ENCODE assay signal across 34 cellular contexts in genomic region chr15:26910715-26911114, GRCh38. TPM values are rescaled to one million over a fixed set of nuclear protein-coding genes. Genes with fewer than 3 reads are reported as not detected.
"Had no signal": no experiment of that assay in that cellular context is flagged by ENCODE, and none has a peak within 500 bp of the region (broad histone marks: within the 10 kb centered on the region; RNA-seq: fewer than 3 reads in every experiment).

No MANE protein-coding gene starts in this region.

- H3K36me3 ChIP-seq: brain microvascular endothelial cell, gastrocnemius medialis, WERI-Rb-1 had no signal

- ATAC-seq: activated CD4-positive, CD25-positive, alpha-beta regulatory T cell treated with anti-CD3 and anti-CD28 coated beads, Interleukin-2, amount 50 U/mL, for 24 hours; activated CD8-positive, alpha-beta T cell treated with anti-CD3 and anti-CD28 coated beads for 36 hours; activated T-cell treated with anti-CD3 and anti-CD28 coated beads, Interleukin-2, amount 50 U/mL, for 4 hours; activated T-helper 17 cell treated with anti-CD3 and anti-CD28 coated beads, Interleukin-2, amount 50 U/mL, for 72 hours; esophagus mucosa; gastrocnemius medialis; T-helper 17 cell had no signal

- H3K4me3 Mint-ChIP-seq: activated B cell treated with CpG ODN at 0.5 μM for 24 hours; activated CD8-positive, alpha-beta T cell treated with anti-CD3 and anti-CD28 coated beads for 36 hours; activated naive CD8-positive, alpha-beta T cell; activated T-cell treated with anti-CD3 and anti-CD28 coated beads, Interleukin-2, amount 50 U/mL, for 4 hours; activated T-helper 17 cell treated with anti-CD3 and anti-CD28 coated beads, Interleukin-2, amount 50 U/mL, for 72 hours; central memory CD8-positive, alpha-beta T cell; dendritic cell treated with granulocyte-macrophage colony-stimulating factor and Interleukin-4, amounts not matched to agents 40 ng/mL and 50 ng/mL, for 4 days; endodermal cell; T-helper 17 cell; T-helper 2 cell treated with Interferon-gamma antibody and Interleukin-4, amounts not matched to agents 5 μg/mL and 100 μg/mL, for 36 hours had no signal

- H3K27ac Mint-ChIP-seq: activated B cell treated with CpG ODN at 0.5 μM for 24 hours; activated CD8-positive, alpha-beta T cell treated with anti-CD3 and anti-CD28 coated beads for 36 hours; activated naive CD8-positive, alpha-beta T cell; activated T-helper 17 cell treated with anti-CD3 and anti-CD28 coated beads, Interleukin-2, amount 50 U/mL, for 72 hours; dendritic cell treated with granulocyte-macrophage colony-stimulating factor and Interleukin-4, amounts not matched to agents 40 ng/mL and 50 ng/mL, for 4 days; endodermal cell; T-helper 17 cell; T-helper 2 cell treated with Interferon-gamma antibody and Interleukin-4, amounts not matched to agents 5 μg/mL and 100 μg/mL, for 36 hours had no signal

- H3K27me3 ChIP-seq: brain microvascular endothelial cell, dorsolateral prefrontal cortex, gastrocnemius medialis had no signal

- H3K27me3 Mint-ChIP-seq: activated B cell treated with CpG ODN at 0.5 μM for 24 hours; activated CD8-positive, alpha-beta T cell treated with anti-CD3 and anti-CD28 coated beads for 36 hours; activated T-helper 17 cell treated with anti-CD3 and anti-CD28 coated beads, Interleukin-2, amount 50 U/mL, for 72 hours; central memory CD8-positive, alpha-beta T cell; dendritic cell treated with granulocyte-macrophage colony-stimulating factor and Interleukin-4, amounts not matched to agents 40 ng/mL and 50 ng/mL, for 4 days; T-helper 17 cell had no signal

- DNase-seq: activated B cell treated with CpG ODN at 0.5 μM for 24 hours; activated CD4-positive, alpha-beta T cell treated with anti-CD3 and anti-CD28 coated beads for 48 hours; activated CD4-positive, alpha-beta T cell treated with anti-CD3 and anti-CD28 coated beads, Interleukin-2, amount 50 U/mL, for 1 hour; activated CD4-positive, alpha-beta T cell treated with anti-CD3 and anti-CD28 coated beads, Interleukin-2, amount 50 U/mL, for 48 hours; activated CD8-positive, alpha-beta memory T cell treated with anti-CD3 and anti-CD28 coated beads for 24 hours; activated CD8-positive, alpha-beta T cell treated with anti-CD3 and anti-CD28 coated beads for 36 hours; activated effector memory CD4-positive, alpha-beta T cell treated with Interleukin-2 at 50 U/mL for 16 hours; activated gamma-delta T cell treated with Interleukin-2 at 50 U/mL for 16 hours; activated naive CD4-positive, alpha-beta T cell treated with anti-CD3 and anti-CD28 coated beads, Interleukin-2, amount 50 U/mL, for 16 hours; activated naive CD4-positive, alpha-beta T cell treated with Interleukin-2 at 50 U/mL for 16 hours; activated T-cell treated with anti-CD3 and anti-CD28 coated beads, Interleukin-2, amount 50 U/mL, for 4 hours; amniotic stem cell; anterior cingulate cortex; brain microvascular endothelial cell; dorsolateral prefrontal cortex; effector memory CD4-positive, alpha-beta T cell; endodermal cell; foreskin fibroblast; gastrocnemius medialis; glutamatergic neuron; T-helper 1 cell; T-helper 17 cell; T1000; WERI-Rb-1 had no signal

- H3K9me3 ChIP-seq: gastrocnemius medialis had no signal

- H3K36me3 Mint-ChIP-seq: activated naive CD8-positive, alpha-beta T cell had no signal

- H3K4me3 ChIP-seq: coronary artery, dorsolateral prefrontal cortex, gastrocnemius medialis had no signal

- H3K27ac ChIP-seq: brain microvascular endothelial cell, coronary artery, dorsolateral prefrontal cortex, gastrocnemius medialis, WERI-Rb-1 had no signal

- H3K4me1 Mint-ChIP-seq: activated B cell treated with CpG ODN at 0.5 μM for 24 hours; activated T-helper 17 cell treated with anti-CD3 and anti-CD28 coated beads, Interleukin-2, amount 50 U/mL, for 72 hours; central memory CD8-positive, alpha-beta T cell; endodermal cell; T-helper 17 cell had no signal

- H3K4me1 ChIP-seq: gastrocnemius medialis had no signal

RNA-seq across cellular contexts. Expression of gene GABRA5, which starts 43.9 kb away (rescaled TPM):
- total RNA-seq: activated B cell treated with CpG ODN at 0.5 μM for 24 hours; activated CD8-positive, alpha-beta T cell treated with anti-CD3 and anti-CD28 coated beads for 36 hours; activated T-cell treated with anti-CD3 and anti-CD28 coated beads, Interleukin-2, amount 50 U/mL, for 4 hours; activated T-helper 17 cell treated with anti-CD3 and anti-CD28 coated beads, Interleukin-2, amount 50 U/mL, for 72 hours; bronchial epithelial cell; cardiac septum; gastrocnemius medialis; T-helper 17 cell had no signal
